Comparison of ENCODE assay signal across 25 cellular contexts in genomic region chr2:190999058-190999457, GRCh38. TPM values are rescaled to one million over a fixed set of nuclear protein-coding genes. Genes with fewer than 3 reads are reported as not detected.
DNase-seq lines count a peak whose midpoint lies in the region; ATAC-seq lines count a peak whose summit lies in the region.
"Had no signal": no experiment of that assay in that cellular context is flagged by ENCODE, and none has a peak within 500 bp of the region (broad histone marks: within the 10 kb centered on the region; RNA-seq: fewer than 3 reads in every experiment).

No MANE protein-coding gene starts in this region.

- H3K4me1 Mint-ChIP-seq in activated T-cell treated with anti-CD3 and anti-CD28 coated beads, Interleukin-2, amount 50 U/mL, for 4 hours (ENCODE audit: low read depth): peaks cover 56% of the 10 kb centered on the region
- peaks cover 55% of the 10 kb centered on the region for H3K4me1 Mint-ChIP-seq in central memory CD8-positive, alpha-beta T cell
- H3K4me1 Mint-ChIP-seq in stimulated activated naive CD8-positive, alpha-beta T cell treated with anti-CD3 and anti-CD28 coated beads, Interleukin-15, amount 100 ng/mL, for 72 hours: peaks cover 85% of the 10 kb centered on the region

- peak overlapping the region; percentile 61 for H3K27ac Mint-ChIP-seq in central memory CD8-positive, alpha-beta T cell (ENCODE audit: low read depth)
- peak overlapping the region in 1 of 2 donors; percentile 89 for H3K27ac Mint-ChIP-seq in stimulated activated naive CD8-positive, alpha-beta T cell treated with anti-CD3 and anti-CD28 coated beads, Interleukin-15, amount 100 ng/mL, for 72 hours
- H3K27ac Mint-ChIP-seq: activated T-helper 17 cell treated with anti-CD3 and anti-CD28 coated beads, Interleukin-2, amount 50 U/mL, for 72 hours had no signal

- peak; percentile 10 to 49 for ATAC-seq in activated T-cell treated with anti-CD3 and anti-CD28 coated beads, Interleukin-2, amount 50 U/mL, for 4 hours
- ATAC-seq in GM19025 (IDR thresholded peaks at IDR 0.05; ENCODE audit: low read depth, unreplicated experiment) (peak; percentile 29), HG02642 (IDR thresholded peaks at IDR 0.05; ENCODE audit: poor library complexity, unreplicated experiment) (no peak)
- peak; percentile 69 for ATAC-seq in central memory CD8-positive, alpha-beta T cell (replicated peaks; ENCODE audit: extremely low read depth, poor library complexity, severe bottlenecking)
- ATAC-seq in stimulated activated naive CD8-positive, alpha-beta T cell treated with anti-CD3 and anti-CD28 coated beads, Interleukin-15, amount 100 ng/mL, for 72 hours: peak; percentile 75
- ATAC-seq: activated T-helper 17 cell treated with anti-CD3 and anti-CD28 coated beads, Interleukin-2, amount 50 U/mL, for 72 hours; body of pancreas; gastrocnemius medialis; left lobe of liver had no signal

- H3K36me3 Mint-ChIP-seq in activated T-cell treated with anti-CD3 and anti-CD28 coated beads, Interleukin-2, amount 50 U/mL, for 4 hours (ENCODE audit: insufficient read depth): peaks cover 87% of the 10 kb centered on the region
- H3K36me3 Mint-ChIP-seq in central memory CD8-positive, alpha-beta T cell (ENCODE audit: insufficient read depth): peaks cover 86% of the 10 kb centered on the region

- H3K9me3 Mint-ChIP-seq in activated T-cell treated with anti-CD3 and anti-CD28 coated beads, Interleukin-2, amount 50 U/mL, for 4 hours: peaks cover 6% of the 10 kb centered on the region
- no peaks in the 10 kb centered on the region for H3K9me3 Mint-ChIP-seq in central memory CD8-positive, alpha-beta T cell
- peaks cover 33 to 35% of the 10 kb centered on the region in 2 donors for H3K9me3 Mint-ChIP-seq in stimulated activated naive CD8-positive, alpha-beta T cell treated with anti-CD3 and anti-CD28 coated beads, Interleukin-15, amount 100 ng/mL, for 72 hours

- H3K4me3 Mint-ChIP-seq in activated T-cell treated with anti-CD3 and anti-CD28 coated beads, Interleukin-2, amount 50 U/mL, for 4 hours: no peak overlapping the region
- no peak overlapping the region for H3K4me3 Mint-ChIP-seq in central memory CD8-positive, alpha-beta T cell
- H3K4me3 Mint-ChIP-seq in stimulated activated naive CD8-positive, alpha-beta T cell treated with anti-CD3 and anti-CD28 coated beads, Interleukin-15, amount 100 ng/mL, for 72 hours: no peak overlapping the region
- H3K4me3 Mint-ChIP-seq: activated T-helper 17 cell treated with anti-CD3 and anti-CD28 coated beads, Interleukin-2, amount 50 U/mL, for 72 hours had no signal

- DNase-seq in activated T-cell treated with anti-CD3 and anti-CD28 coated beads, Interleukin-2, amount 50 U/mL, for 4 hours: no peak
- no peak for DNase-seq in activated T-cell treated with anti-CD3 and anti-CD28 coated beads for 4 hours
- no peak for DNase-seq in central memory CD8-positive, alpha-beta T cell (ENCODE audit: low spot score in 2 of 2)
- no peak for DNase-seq in stimulated activated naive CD8-positive, alpha-beta T cell treated with anti-CD3 and anti-CD28 coated beads, Interleukin-15, amount 100 ng/mL, for 72 hours
- no peak for DNase-seq in stimulated activated CD4-positive, alpha-beta T cell treated with anti-CD3 and anti-CD28 coated beads, Interleukin-15, amount 100 ng/mL, for 24 hours
- DNase-seq: ACHN, BE2C, body of pancreas, Caco-2, dorsolateral prefrontal cortex, gastrocnemius medialis, hippocampal formation, KG1, mesenchymal stem cell, MG63, NCI-H1417 treated with DMSO at 0.1 percent for 48 hours, NCI-H2081, NCI-H2227 treated with DMSO at 0.1 percent for 48 hours, SJCRH30, stomach, tibial artery had no signal

- no peaks in the 10 kb centered on the region for H3K27me3 Mint-ChIP-seq in activated T-cell treated with anti-CD3 and anti-CD28 coated beads, Interleukin-2, amount 50 U/mL, for 4 hours (ENCODE audit: low read depth)
- H3K27me3 Mint-ChIP-seq in central memory CD8-positive, alpha-beta T cell: no peaks in the 10 kb centered on the region
- H3K27me3 Mint-ChIP-seq in stimulated activated naive CD8-positive, alpha-beta T cell treated with anti-CD3 and anti-CD28 coated beads, Interleukin-15, amount 100 ng/mL, for 72 hours: no peaks in the 10 kb centered on the region
- H3K27me3 Mint-ChIP-seq: activated T-helper 17 cell treated with anti-CD3 and anti-CD28 coated beads, Interleukin-2, amount 50 U/mL, for 72 hours had no signal

RNA-seq across cellular contexts. Expression of gene STAT1, which starts 14.9 kb away (rescaled TPM):
- 100 to 1,000 TPM; 222 to 278 (median 268) TPM for total RNA-seq in activated T-cell treated with anti-CD3 and anti-CD28 coated beads, Interleukin-2, amount 50 U/mL, for 4 hours
